ENCODE assay signal across 14 cellular contexts in genomic region chr21:45622416-45623097, GRCh38. TPM values are rescaled to one million over a fixed set of nuclear protein-coding genes. Genes with fewer than 3 reads are reported as not detected.
DNase-seq lines count a peak whose midpoint lies in the region; ATAC-seq and TF ChIP-seq lines count a peak whose summit lies in the region.
"Had no signal": no experiment of that assay in that cellular context is flagged by ENCODE, and none has a peak within 500 bp of the region (broad histone marks: within the 10 kb centered on the region; RNA-seq: fewer than 3 reads in every experiment).

No MANE protein-coding gene starts in this region.

- no peak for TF ChIP-seq CTCF in VCaP (conservative IDR thresholded peaks at IDR 0.05)
- TF ChIP-seq CTCF in osteoblast (IDR thresholded peaks at IDR 0.05; ENCODE audit: extremely low read depth, low read depth, low read length): no peak

- H2AFZ ChIP-seq in osteoblast (ENCODE audit: low read length): no peak overlapping the region
- H2AFZ ChIP-seq: GM23248 had no signal

- intact Hi-C loops in cardiac septum (cut with DNase I) (no loop called here), left ventricle myocardium superior (cut with micrococcal nuclease) (no loop called here)

- H4K20me1 ChIP-seq in osteoblast (ENCODE audit: insufficient read depth, low read length): no peaks in the 10 kb centered on the region

- H3K4me2 ChIP-seq in osteoblast (ENCODE audit: insufficient read depth, low read length): no peak overlapping the region

- ATAC-seq in left ventricle myocardium superior (no peak), HG03354 (IDR thresholded peaks at IDR 0.05; ENCODE audit: poor library complexity, severe bottlenecking, unreplicated experiment) (no peak)

- peak; percentile 60 for DNase-seq in cardiac septum (ENCODE audit: low spot score)
- no peak for DNase-seq in left ventricle myocardium superior
- DNase-seq in osteoblast (ENCODE audit: insufficient read length, low spot score, missing footprints): peak; percentile 62
- no peak for DNase-seq in NCI-H748 treated with DMSO at 0.1 percent for 48 hours (lab: John Stamatoyannopoulos, UW)
- DNase-seq in NCI-H1048 (lab: John Stamatoyannopoulos, UW): no peak
- DNase-seq: GM23248, HFFc6, NCI-H1092, NCI-H146, NCI-H2081, NCI-H774 had no signal

- peak overlapping the region; percentile 82 for H3K27ac ChIP-seq in VCaP
- no peak overlapping the region for H3K27ac ChIP-seq in osteoblast (ENCODE audit: low read depth, low read length)
- H3K27ac ChIP-seq: GM23248, SJSA1 had no signal

- H3K4me1 ChIP-seq in osteoblast (ENCODE audit: insufficient read depth, low read length): no peaks in the 10 kb centered on the region
- H3K4me1 ChIP-seq: SJSA1 had no signal

- H3K9me3 ChIP-seq in osteoblast (ENCODE audit: low read depth, low read length): no peaks in the 10 kb centered on the region
- H3K9me3 ChIP-seq: SJSA1 had no signal

- H3K36me3 ChIP-seq in osteoblast (ENCODE audit: insufficient read depth, low read length): no peaks in the 10 kb centered on the region
- H3K36me3 ChIP-seq: SJSA1 had no signal

- H3K27me3 ChIP-seq in osteoblast (ENCODE audit: insufficient read depth, low read length): peaks cover 46% of the 10 kb centered on the region
- H3K27me3 ChIP-seq: SJSA1 had no signal

- no peak overlapping the region for H3K4me3 ChIP-seq in osteoblast (ENCODE audit: insufficient read depth, low read length)
- H3K4me3 ChIP-seq: GM23248, SJSA1 had no signal

- H3K79me2 ChIP-seq in osteoblast (ENCODE audit: insufficient read depth, low read length): no peaks in the 10 kb centered on the region

RNA-seq across cellular contexts. Expression of gene PCBP3, which starts 21.0 kb away (rescaled TPM):
- total RNA-seq in cardiac septum (4.9 TPM), left ventricle myocardium superior (2.7 TPM), osteoblast (1.1 and 1.2 TPM in 2 replicates)
- total RNA-seq: HFFc6 had no signal

Comparison
In these comparisons a context has a peak if more than half of its experiments do, and no peak if none do; other contexts are left out.
1. DNase-seq: peak in cardiac septum (single experiment) and osteoblast (single experiment); none in left ventricle myocardium superior (single experiment), NCI-H748 treated with DMSO at 0.1 percent for 48 hours (single experiment) and NCI-H1048 (single experiment).